ENCODE assay signal across 20 cellular contexts in genomic region chr3:131960324-131960723, GRCh38.
DNase-seq lines count a peak whose midpoint lies in the region; ATAC-seq and TF ChIP-seq lines count a peak whose summit lies in the region.
"Had no signal": no experiment of that assay in that cellular context is flagged by ENCODE, and none has a peak within 500 bp of the region (broad histone marks: within the 10 kb centered on the region; RNA-seq: fewer than 3 reads in every experiment).

No MANE protein-coding gene starts in this region.

- H3K9me3 ChIP-seq in trophoblast cell (ENCODE audit: insufficient read depth, low read depth, low read length) = no peaks in the 10 kb centered on the region
- H3K9me3 ChIP-seq: gastroesophageal sphincter, psoas muscle had no signal

- no peak for ATAC-seq in SK-N-SH treated with all-trans-retinoic acid at 6 μM for 48 hours
- ATAC-seq: gastroesophageal sphincter, GM23338, natural killer cell, psoas muscle had no signal

- no peaks in the 10 kb centered on the region for H3K79me1 ChIP-seq in trophoblast cell (ENCODE audit: low read length)

- no peak overlapping the region for H3K27ac ChIP-seq in trophoblast cell (ENCODE audit: low read depth, low read length)
- H3K27ac ChIP-seq: gastroesophageal sphincter, psoas muscle had no signal

- peaks cover 0 to 5% of the 10 kb centered on the region in 2 experiments for H3K4me1 ChIP-seq in trophoblast cell (ENCODE audit: control insufficient read depth in 1 of 2, insufficient read depth in 2 of 2, low read length in 2 of 2)
- H3K4me1 ChIP-seq: gastroesophageal sphincter, psoas muscle had no signal

- DNase-seq in CD1c-positive myeloid dendritic cell (ENCODE audit: extremely low spot score) (peak; percentile 66), NOMO-1 (lab: John Stamatoyannopoulos, UW; ENCODE audit: unreplicated experiment in 2 of 2) (peak; percentile 73 to 99), choroid plexus epithelial cell (ENCODE audit: low read depth) (peak; percentile 73), trophoblast cell (peak; percentile 27 to 37), NK-92 (lab: John Stamatoyannopoulos, UW; ENCODE audit: unreplicated experiment) (no peak), NCI-H2171 treated with DMSO at 0.1 percent for 48 hours (lab: John Stamatoyannopoulos, UW) (no peak), NCI-H345 (lab: John Stamatoyannopoulos, UW) (no peak)
- DNase-seq: activated CD4-positive, alpha-beta memory T cell treated with anti-CD3 and anti-CD28 coated beads, Interleukin-2, amount 10 ng/mL, durations not matched to agents 7 days and 5 days; activated naive CD8-positive, alpha-beta T cell treated with anti-CD3 and anti-CD28 coated beads, Interleukin-2, amount 10 ng/mL, durations not matched to agents 7 days and 5 days; caudate nucleus; effector memory CD4-positive, alpha-beta T cell; KG1; natural killer cell; NCI-H1436 treated with DMSO at 0.1 percent for 48 hours; NCI-H446 treated with DMSO at 0.1 percent for 48 hours; psoas muscle had no signal

- H2AFZ ChIP-seq in trophoblast cell (ENCODE audit: insufficient read depth, low read length, poor library complexity) = no peak overlapping the region
- H2AFZ ChIP-seq: GM23338 had no signal

- H3K18ac ChIP-seq in trophoblast cell (ENCODE audit: low read length) = no peak overlapping the region

- no peak overlapping the region for H3K9ac ChIP-seq in trophoblast cell (ENCODE audit: low read length)

- H4K8ac ChIP-seq in trophoblast cell (ENCODE audit: low read depth, low read length) = no peak overlapping the region

- no peaks in the 10 kb centered on the region for H3K79me2 ChIP-seq in trophoblast cell (ENCODE audit: control insufficient read depth, insufficient read depth, low read length, poor library complexity)

- H4K91ac ChIP-seq in trophoblast cell (ENCODE audit: low read depth, low read length) = no peak overlapping the region

- no peak overlapping the region for H3K23ac ChIP-seq in trophoblast cell (ENCODE audit: low read length)

- no CpG with 5 or more reads among the region's 1 CpG for WGBS in trophoblast cell (ENCODE audit: extremely low coverage, insufficient coverage, insufficient read length)

- H3K4me3 ChIP-seq in choroid plexus epithelial cell (ENCODE audit: low read depth, low read length) (no peak overlapping the region), trophoblast cell (ENCODE audit: low read depth, low read length) (no peak overlapping the region)
- H3K4me3 ChIP-seq: gastroesophageal sphincter, GM23338, lung, psoas muscle had no signal

- no peak for TF ChIP-seq CTCF in choroid plexus epithelial cell (conservative IDR thresholded peaks at IDR 0.05; ENCODE audit: low read depth, low read length)

- H3K14ac ChIP-seq in trophoblast cell (ENCODE audit: low read length) = no peak overlapping the region

- no peak overlapping the region for H4K12ac ChIP-seq in trophoblast cell (ENCODE audit: low read depth, low read length)

- no peaks in the 10 kb centered on the region for H3K36me3 ChIP-seq in trophoblast cell (ENCODE audit: control insufficient read depth in 1 of 2, insufficient read depth in 2 of 2, low read length in 2 of 2)
- H3K36me3 ChIP-seq: gastroesophageal sphincter had no signal

- H2AK5ac ChIP-seq in trophoblast cell (ENCODE audit: low read length) = no peak overlapping the region

- no peak overlapping the region for H3K4me2 ChIP-seq in trophoblast cell (ENCODE audit: low read length)
- H3K4me2 ChIP-seq: GM23338 had no signal

- no peak overlapping the region for H2BK12ac ChIP-seq in trophoblast cell (ENCODE audit: low read length)

- H2BK120ac ChIP-seq in trophoblast cell (ENCODE audit: insufficient read depth, low read length, poor library complexity) = no peak overlapping the region

- no peaks in the 10 kb centered on the region for H3K27me3 ChIP-seq in trophoblast cell (ENCODE audit: insufficient read depth, low read length)

- H2BK5ac ChIP-seq in trophoblast cell (ENCODE audit: low read depth, low read length, poor library complexity) = no peak overlapping the region

- no peak overlapping the region for H3K4ac ChIP-seq in trophoblast cell (ENCODE audit: low read depth, low read length)

TF ChIP-seq in SK-N-SH treated with all-trans-retinoic acid at 6 μM for 48 hours, 23 proteins besides CTCF, POLR2A, EP300 and RAD21:
- TF ChIP-seq CREB5 (CRISPR knock-in tag; IDR thresholded peaks at IDR 0.05; ENCODE audit: low read depth) (no peak), ZNF8 (CRISPR knock-in tag; IDR thresholded peaks at IDR 0.05) (no peak), ZNF565 (CRISPR knock-in tag; conservative IDR thresholded peaks at IDR 0.05; ENCODE audit: low read depth) (no peak), ZFP30 (CRISPR knock-in tag; IDR thresholded peaks at IDR 0.05) (no peak), TOX (CRISPR knock-in tag; IDR thresholded peaks at IDR 0.05; ENCODE audit: borderline replicate concordance) (no peak), ESRRG (CRISPR knock-in tag; IDR thresholded peaks at IDR 0.05) (no peak), CSDC2 (CRISPR knock-in tag; IDR thresholded peaks at IDR 0.05) (no peak), ZNF70 (CRISPR knock-in tag; IDR thresholded peaks at IDR 0.05) (no peak), GLIS3 (CRISPR knock-in tag; IDR thresholded peaks at IDR 0.05) (no peak), POU6F1 (CRISPR knock-in tag; IDR thresholded peaks at IDR 0.05; ENCODE audit: borderline replicate concordance, low read depth) (no peak), SNAI2 (CRISPR knock-in tag; IDR thresholded peaks at IDR 0.05) (no peak), PPARA (CRISPR knock-in tag; IDR thresholded peaks at IDR 0.05; ENCODE audit: borderline replicate concordance) (no peak)

Comparison
In these comparisons a context has a peak if more than half of its experiments do, and no peak if none do; other contexts are left out.
1. DNase-seq: peak in CD1c-positive myeloid dendritic cell (single experiment), NOMO-1 (2 of 2), choroid plexus epithelial cell (single experiment) and trophoblast cell (2 of 2); none in NK-92 (single experiment), NCI-H2171 treated with DMSO at 0.1 percent for 48 hours (single experiment) and NCI-H345 (single experiment).